Comparison of ENCODE assay signal across 9 cellular contexts in the genomic region with DNA sequence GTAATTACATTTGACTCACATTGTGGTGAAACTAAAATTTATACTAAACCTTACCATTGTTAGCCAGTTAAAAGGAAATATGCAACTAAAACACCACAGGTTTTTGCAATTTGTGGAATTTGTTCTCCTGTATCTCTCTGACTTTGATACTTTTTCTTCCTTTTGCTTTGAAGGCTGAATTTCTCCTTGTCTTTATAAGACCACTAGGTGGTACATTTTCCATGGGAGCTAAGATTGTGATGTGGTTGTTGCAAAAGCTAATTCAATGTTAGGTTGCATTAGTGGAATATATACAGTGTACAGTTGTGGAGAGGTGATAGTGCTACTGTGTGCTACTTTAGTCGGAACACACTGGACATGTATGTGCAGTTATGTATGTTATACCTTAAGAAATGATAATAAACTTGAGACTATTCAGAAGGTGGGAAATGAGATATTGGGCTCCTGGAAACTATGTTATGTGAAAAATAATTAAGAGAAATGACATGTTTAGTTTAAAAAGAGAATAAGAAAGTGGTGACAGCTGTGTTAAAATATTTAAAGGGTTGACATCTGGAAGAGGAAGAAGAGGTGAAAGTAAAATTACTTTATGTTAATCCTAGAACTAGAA.
DNase-seq lines count a peak whose midpoint lies in the region; ATAC-seq, FAIRE-seq and TF ChIP-seq lines count a peak whose summit lies in the region.
"Had no signal": no experiment of that assay in that cellular context is flagged by ENCODE, and none has a peak within 500 bp of the region (broad histone marks: within the 10 kb centered on the region; RNA-seq: fewer than 3 reads in every experiment).

No MANE protein-coding gene starts in this region.

- peak; percentile 52 for TF ChIP-seq CTCF in 22Rv1 (IDR thresholded peaks at IDR 0.05)
- peak; percentile 38 for TF ChIP-seq CTCF in GM06990 (IDR thresholded peaks at IDR 0.05; ENCODE audit: insufficient read depth, low read length, poor library complexity, severe bottlenecking)

- H3K9me3 ChIP-seq in small intestine (ENCODE audit: control insufficient read depth, low read depth), result no peaks in the 10 kb centered on the region

- DNase-seq in GM06990 (ENCODE audit: extremely low read depth, insufficient read length) (no peak), OCI-M1 (lab: John Stamatoyannopoulos, UW) (peak; percentile 47), fibroblast of peridontal ligament (ENCODE audit: extremely low read depth) (peak; percentile 76), small intestine (peak; percentile 33), cortex of kidney (lab: John Stamatoyannopoulos, UW) (no peak)
- DNase-seq: activated naive CD8-positive, alpha-beta T cell treated with anti-CD3 and anti-CD28 coated beads, Interleukin-2, amount 10 ng/mL, durations not matched to agents 7 days and 5 days had no signal

- H3K27me3 ChIP-seq in GM06990 (replicated peaks; ENCODE audit: control insufficient read depth, insufficient read depth, low read length) (no peaks in the 10 kb centered on the region), small intestine (ENCODE audit: control insufficient read depth in 2 of 2, insufficient read depth in 2 of 2, low read length in 2 of 2) (no peaks in the 10 kb centered on the region)

- H3K4me1 ChIP-seq in small intestine (ENCODE audit: control insufficient read depth in 2 of 2, insufficient read depth in 1 of 2, low read depth in 1 of 2, low read length in 1 of 2), result no peaks in the 10 kb centered on the region

- ATAC-seq in GM18868 (IDR thresholded peaks at IDR 0.05; ENCODE audit: unreplicated experiment), result no peak
- ATAC-seq in HG03469 (IDR thresholded peaks at IDR 0.05; ENCODE audit: unreplicated experiment), result no peak

- FAIRE-seq in small intestine (lab: Jason Lieb, UNC), result no peak

- WGBS in small intestine, 3 donors, result 35 to 54% (median 49%) methylated on average over 1 of the region's 1 CpG

- H3K4me3 ChIP-seq in GM06990 (replicated peaks; ENCODE audit: low read depth, low read length), result no peak overlapping the region
- H3K4me3 ChIP-seq in small intestine (ENCODE audit: low read depth in 1 of 2, low read length in 2 of 2), result no peak overlapping the region

- no peak overlapping the region for H3K27ac ChIP-seq in 22Rv1
- no peak overlapping the region for H3K27ac ChIP-seq in small intestine (ENCODE audit: low read depth in 1 of 2, low read length in 1 of 2)

- H3K36me3 ChIP-seq in GM06990 (ENCODE audit: control insufficient read depth, insufficient read depth, low read length) (no peaks in the 10 kb centered on the region), small intestine (ENCODE audit: control insufficient read depth in 2 of 2, insufficient read depth in 2 of 2, low read length in 2 of 2) (no peaks in the 10 kb centered on the region)

Comparison
In these comparisons a context has a peak if more than half of its experiments do, and no peak if none do; other contexts are left out.
1. DNase-seq: peak in OCI-M1 (single experiment), fibroblast of peridontal ligament (single experiment) and small intestine (single experiment); none in GM06990 (single experiment) and cortex of kidney (single experiment).